ENCODE assay signal across 7 cellular contexts in genomic region chr4:80184791-80185756, GRCh38. TPM values are rescaled to one million over a fixed set of nuclear protein-coding genes. Genes with fewer than 3 reads are reported as not detected.
A peak's percentile ranks its signal among the peaks of the same experiment; 100 is the strongest.
DNase-seq lines count a peak whose midpoint lies in the region; ATAC-seq and TF ChIP-seq lines count a peak whose summit lies in the region.

No MANE protein-coding gene starts in this region.

- peaks cover 61% of the 10 kb centered on the region for H3K27me3 Mint-ChIP-seq in dendritic cell treated with granulocyte-macrophage colony-stimulating factor and Interleukin-4, amounts not matched to agents 40 ng/mL and 50 ng/mL, for 4 days
- H3K27me3 Mint-ChIP-seq in naive B cell: no peaks in the 10 kb centered on the region

- H3K27ac Mint-ChIP-seq in dendritic cell treated with granulocyte-macrophage colony-stimulating factor and Interleukin-4, amounts not matched to agents 40 ng/mL and 50 ng/mL, for 4 days: peak overlapping the region; percentile 85
- peak overlapping the region; percentile 96 to 100 (median 98) for H3K27ac Mint-ChIP-seq in naive B cell

- intact Hi-C loops in dendritic cell treated with granulocyte-macrophage colony-stimulating factor and Interleukin-4, amounts not matched to agents 40 ng/mL and 50 ng/mL, for 4 days (cut with micrococcal nuclease): loop anchor here (1.0 to 5.0 kb wide), 4 partner anchors 30 to 108 kb away; no protein-coding TSS in a partner anchor

- peak overlapping the region; percentile 97 for H3K4me3 Mint-ChIP-seq in dendritic cell treated with granulocyte-macrophage colony-stimulating factor and Interleukin-4, amounts not matched to agents 40 ng/mL and 50 ng/mL, for 4 days
- H3K4me3 Mint-ChIP-seq in naive B cell: peak overlapping the region; percentile 90 to 100 (median 98)

- H3K36me3 Mint-ChIP-seq in dendritic cell treated with granulocyte-macrophage colony-stimulating factor and Interleukin-4, amounts not matched to agents 40 ng/mL and 50 ng/mL, for 4 days (ENCODE audit: low read depth): peaks cover 6% of the 10 kb centered on the region
- no peaks in the 10 kb centered on the region for H3K36me3 Mint-ChIP-seq in naive B cell

- peak overlapping the region; percentile 68 for H3K4me3 ChIP-seq in GM12865 (ENCODE audit: low read depth, low read length)

- DNase-seq in GM12865 (ENCODE audit: low read depth): no peak
- peak; percentile 45 for DNase-seq in NCI-H748 (lab: John Stamatoyannopoulos, UW; ENCODE audit: unreplicated experiment)
- peak; percentile 33 for DNase-seq in naive B cell
- no peak for DNase-seq in foreskin melanocyte
- DNase-seq in central memory CD4-positive, alpha-beta T cell: no peak
- DNase-seq in activated effector memory CD4-positive, alpha-beta T cell treated with Interleukin-2 at 50 U/mL for 16 hours: no peak

- H3K4me1 Mint-ChIP-seq in dendritic cell treated with granulocyte-macrophage colony-stimulating factor and Interleukin-4, amounts not matched to agents 40 ng/mL and 50 ng/mL, for 4 days (ENCODE audit: low read depth): peaks cover 29% of the 10 kb centered on the region
- H3K4me1 Mint-ChIP-seq in naive B cell: peaks cover 43 to 52% (median 51%) of the 10 kb centered on the region in 3 donors

- no peaks in the 10 kb centered on the region for H3K9me3 Mint-ChIP-seq in dendritic cell treated with granulocyte-macrophage colony-stimulating factor and Interleukin-4, amounts not matched to agents 40 ng/mL and 50 ng/mL, for 4 days
- peaks cover 0 to under 1% (median 0%) of the 10 kb centered on the region in 7 donors for H3K9me3 Mint-ChIP-seq in naive B cell

- TF ChIP-seq CTCF in GM12865 (IDR thresholded peaks at IDR 0.05; ENCODE audit: insufficient read depth, low read depth, low read length, missing control alignments): no peak

- ATAC-seq in naive B cell (ENCODE audit: low read depth in 2 of 2): peak in 1 of 2 donors; percentile 9

RNA-seq across cellular contexts. Expression of gene PRDM8, which starts 12.2 kb away (rescaled TPM):
- polyA plus RNA-seq in naive B cell (ENCODE audit: low read depth in 6 of 6): 1 to 10 TPM in 5 of 6 donors, under 1 TPM in 1; 0.19 to 3.9 (median 2.1) TPM

Comparison
In these comparisons a context has a peak if more than half of its experiments do, and no peak if none do; other contexts are left out.
1. DNase-seq: peak in NCI-H748 (single experiment) and naive B cell (single experiment); none in GM12865 (single experiment), foreskin melanocyte (single experiment), central memory CD4-positive, alpha-beta T cell (single experiment) and activated effector memory CD4-positive, alpha-beta T cell treated with Interleukin-2 at 50 U/mL for 16 hours (single experiment).